8 cellular contexts compared by ENCODE assay signal in genomic region chr11:33775064-33775807, GRCh38. TPM values are rescaled to one million over a fixed set of nuclear protein-coding genes. Genes with fewer than 3 reads are reported as not detected.
A peak's percentile ranks its signal among the peaks of the same experiment; 100 is the strongest.
DNase-seq lines count a peak whose midpoint lies in the region; ATAC-seq and TF ChIP-seq lines count a peak whose summit lies in the region.

No MANE protein-coding gene starts in this region.

- TF ChIP-seq CTCF in astrocyte of the cerebellum (IDR thresholded peaks at IDR 0.05; ENCODE audit: low read depth, low read length, missing control alignments) (no peak), type B pancreatic cell (conservative IDR thresholded peaks at IDR 0.05) (no peak)

- ATAC-seq in memory B cell (ENCODE audit: low read depth) = no peak

- peaks cover 16% of the 10 kb centered on the region for H3K27me3 Mint-ChIP-seq in activated naive CD4-positive, alpha-beta T cell treated with anti-CD3 and anti-CD28 coated beads for 36 hours (ENCODE audit: low read depth)
- peaks cover 11% of the 10 kb centered on the region for H3K27me3 Mint-ChIP-seq in memory B cell
- peaks cover 38% of the 10 kb centered on the region for H3K27me3 Mint-ChIP-seq in type B pancreatic cell

- peak overlapping the region; percentile 90 for H3K4me3 Mint-ChIP-seq in activated naive CD4-positive, alpha-beta T cell treated with anti-CD3 and anti-CD28 coated beads for 36 hours
- peak overlapping the region; percentile 97 for H3K4me3 Mint-ChIP-seq in memory B cell
- H3K4me3 Mint-ChIP-seq in type B pancreatic cell = peak overlapping the region; percentile 96

- in situ Hi-C loops in astrocyte of the cerebellum (cut with HindIII; ENCODE audit: low sequenced_read_pairs) = no loop called here

- no peaks in the 10 kb centered on the region for H3K9me3 Mint-ChIP-seq in activated naive CD4-positive, alpha-beta T cell treated with anti-CD3 and anti-CD28 coated beads for 36 hours
- H3K9me3 Mint-ChIP-seq in memory B cell (no peaks in the 10 kb centered on the region), type B pancreatic cell (no peaks in the 10 kb centered on the region)

- DNase-seq in activated naive CD4-positive, alpha-beta T cell treated with anti-CD3 and anti-CD28 coated beads for 36 hours = no peak
- no peak for DNase-seq in activated naive CD4-positive, alpha-beta T cell treated with anti-CD3 and anti-CD28 coated beads, Interleukin-2, amount 50 U/mL, for 16 hours
- DNase-seq in astrocyte of the cerebellum (ENCODE audit: low read depth) = no peak
- no peak for DNase-seq in memory B cell (ENCODE audit: low spot score in 2 of 2)
- no peak for DNase-seq in type B pancreatic cell (ENCODE audit: extremely low spot score, unreplicated experiment)
- DNase-seq in posterior cingulate gyrus = no peak
- DNase-seq in ecto neural progenitor cell (ENCODE audit: low spot score) = no peak
- no peak for DNase-seq in activated CD8-positive, alpha-beta memory T cell treated with anti-CD3 and anti-CD28 coated beads for 24 hours

- intact Hi-C loops in activated naive CD4-positive, alpha-beta T cell treated with anti-CD3 and anti-CD28 coated beads for 36 hours (cut with micrococcal nuclease) = loop anchor here (2.0 to 10.0 kb wide), 3 partner anchors 736 to 1190 kb away; partner anchors contain the start of genes EIF3M, QSER1 and TCP11L1
- intact Hi-C loops in posterior cingulate gyrus (cut with DNase I) = loop anchor here (2.0 kb wide), 1 partner anchor 74 kb away; the partner anchor contains the start of gene C11orf91

- peaks cover 35% of the 10 kb centered on the region for H3K4me1 Mint-ChIP-seq in activated naive CD4-positive, alpha-beta T cell treated with anti-CD3 and anti-CD28 coated beads for 36 hours (ENCODE audit: low read depth)
- H3K4me1 Mint-ChIP-seq in memory B cell (peaks cover 29% of the 10 kb centered on the region), type B pancreatic cell (ENCODE audit: unreplicated experiment) (peaks cover 38% of the 10 kb centered on the region)

- H3K27ac Mint-ChIP-seq in activated naive CD4-positive, alpha-beta T cell treated with anti-CD3 and anti-CD28 coated beads for 36 hours = no peak overlapping the region
- H3K27ac Mint-ChIP-seq in memory B cell (peak overlapping the region; percentile 95), type B pancreatic cell (peak overlapping the region; percentile 94)

- CTCF ChIA-PET in activated naive CD4-positive, alpha-beta T cell treated with anti-CD3 and anti-CD28 coated beads for 36 hours (lab: Charles Lee) = interaction anchor here (0.5 to 0.8 kb wide), 2 partner anchors 15 to 33 kb away, joined by 3 read pairs; no protein-coding TSS in a partner anchor

- no peaks in the 10 kb centered on the region for H3K36me3 Mint-ChIP-seq in activated naive CD4-positive, alpha-beta T cell treated with anti-CD3 and anti-CD28 coated beads for 36 hours (ENCODE audit: low read depth)
- H3K36me3 Mint-ChIP-seq in memory B cell = peaks cover 7% of the 10 kb centered on the region
- H3K36me3 Mint-ChIP-seq in type B pancreatic cell = no peaks in the 10 kb centered on the region

- peak overlapping the region; percentile 93 for H3K4me3 ChIP-seq in astrocyte of the cerebellum (ENCODE audit: low read depth, low read length)

RNA-seq across cellular contexts. Expression of gene FBXO3, which starts 0.9 kb away (rescaled TPM):
- total RNA-seq in activated naive CD4-positive, alpha-beta T cell treated with anti-CD3 and anti-CD28 coated beads for 36 hours = 10 to 100 TPM; 12.2 to 12.9 TPM
- 29.3 and 34.5 TPM in 2 replicates for total RNA-seq in type B pancreatic cell (ENCODE audit: low replicate concordance)

RNA-seq across cellular contexts. Expression of gene CD59, which starts 39.0 kb away (rescaled TPM):
- 10 to 100 TPM; 59.9 to 61.9 TPM for total RNA-seq in activated naive CD4-positive, alpha-beta T cell treated with anti-CD3 and anti-CD28 coated beads for 36 hours
- 204 and 292 TPM in 2 replicates for total RNA-seq in type B pancreatic cell (ENCODE audit: low replicate concordance)
